Comparison of ENCODE assay signal across 11 cellular contexts in the genomic region with DNA sequence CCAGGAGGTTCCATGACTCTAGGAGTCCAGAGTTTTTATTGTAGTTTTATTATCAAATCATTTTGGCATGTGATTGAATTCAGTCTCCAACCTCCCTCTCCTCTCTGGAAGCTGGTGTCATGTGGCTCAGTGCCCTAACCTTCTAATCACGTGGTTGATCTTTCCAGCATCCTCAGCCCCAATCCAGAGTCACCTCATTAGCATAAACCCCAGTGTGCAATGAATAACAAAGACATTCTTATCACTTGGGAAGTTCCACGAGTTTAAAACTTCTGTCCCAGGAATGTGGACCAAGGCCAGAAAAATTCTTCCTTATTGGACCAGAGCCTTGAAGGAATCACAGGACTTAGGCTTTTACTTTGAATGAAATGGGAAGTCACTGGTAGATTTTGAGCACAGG. TPM values are rescaled to one million over a fixed set of nuclear protein-coding genes. Genes with fewer than 3 reads are reported as not detected.
DNase-seq lines count a peak whose midpoint lies in the region; ATAC-seq and TF ChIP-seq lines count a peak whose summit lies in the region.
"Had no signal": no experiment of that assay in that cellular context is flagged by ENCODE, and none has a peak within 500 bp of the region (broad histone marks: within the 10 kb centered on the region; RNA-seq: fewer than 3 reads in every experiment).

No MANE protein-coding gene starts in this region.

- 0 to 13% methylated on average over 1 to 2 of the region's 2 CpGs for whole genome bisulfite sequencing in gastroesophageal sphincter (ENCODE audit: low coverage in 1 of 2), 2 donors

- no peak overlapping the region for H3K27ac ChIP-seq in gastroesophageal sphincter

- ATAC-seq in SK-N-SH treated with all-trans-retinoic acid at 6 μM for 48 hours = peak; percentile 56
- ATAC-seq in gastroesophageal sphincter = peak; percentile 54
- peak; percentile 19 for ATAC-seq in omental fat pad (ENCODE audit: low FRiP score)
- ATAC-seq in GM19463 (IDR thresholded peaks at IDR 0.05; ENCODE audit: unreplicated experiment) = no peak
- ATAC-seq: activated CD8-positive, alpha-beta T cell treated with anti-CD3 and anti-CD28 coated beads for 36 hours had no signal

- H3K27me3 Mint-ChIP-seq in activated CD4-positive, alpha-beta memory T cell treated with anti-CD3 and anti-CD28 coated beads for 36 hours = peaks cover 2% of the 10 kb centered on the region
- H3K27me3 Mint-ChIP-seq in activated CD4-positive, alpha-beta T cell treated with anti-CD3 and anti-CD28 coated beads, Interleukin-2, amount 10 ng/mL, durations not matched to agents 7 days and 5 days = no peaks in the 10 kb centered on the region
- H3K27me3 Mint-ChIP-seq: activated CD8-positive, alpha-beta T cell treated with anti-CD3 and anti-CD28 coated beads for 36 hours had no signal

- no peaks in the 10 kb centered on the region for H3K27me3 ChIP-seq in gastroesophageal sphincter

- no peak for TF ChIP-seq EP300 in gastroesophageal sphincter (IDR thresholded peaks at IDR 0.05)

- TF ChIP-seq POLR2A in gastroesophageal sphincter (IDR thresholded peaks at IDR 0.05) = no peak

- CTCF ChIA-PET in activated CD4-positive, alpha-beta memory T cell treated with anti-CD3 and anti-CD28 coated beads for 36 hours (lab: Charles Lee) = interaction anchor here (1.1 kb wide), 1 partner anchor 9 kb away, joined by 4 read pairs; no protein-coding TSS in a partner anchor
- CTCF ChIA-PET in activated CD4-positive, alpha-beta T cell treated with anti-CD3 and anti-CD28 coated beads, Interleukin-2, amount 10 ng/mL, durations not matched to agents 7 days and 5 days (lab: Charles Lee) = no interaction called here

- H3K36me3 Mint-ChIP-seq in activated CD4-positive, alpha-beta memory T cell treated with anti-CD3 and anti-CD28 coated beads for 36 hours = no peaks in the 10 kb centered on the region
- H3K36me3 Mint-ChIP-seq in activated CD4-positive, alpha-beta T cell treated with anti-CD3 and anti-CD28 coated beads, Interleukin-2, amount 10 ng/mL, durations not matched to agents 7 days and 5 days (ENCODE audit: low read depth) = no peaks in the 10 kb centered on the region

- H3K4me1 ChIP-seq in gastroesophageal sphincter = peaks cover 0 to 86% (median 24%) of the 10 kb centered on the region in 3 donors

- H3K9me3 ChIP-seq in gastroesophageal sphincter = no peaks in the 10 kb centered on the region

- intact Hi-C loops in activated CD4-positive, alpha-beta memory T cell treated with anti-CD3 and anti-CD28 coated beads for 36 hours (cut with micrococcal nuclease) = no loop called here

- H3K27ac Mint-ChIP-seq in activated CD4-positive, alpha-beta memory T cell treated with anti-CD3 and anti-CD28 coated beads for 36 hours = no peak overlapping the region
- no peak overlapping the region for H3K27ac Mint-ChIP-seq in activated CD4-positive, alpha-beta T cell treated with anti-CD3 and anti-CD28 coated beads, Interleukin-2, amount 10 ng/mL, durations not matched to agents 7 days and 5 days
- H3K27ac Mint-ChIP-seq: activated CD8-positive, alpha-beta T cell treated with anti-CD3 and anti-CD28 coated beads for 36 hours had no signal

- H3K4me3 Mint-ChIP-seq in activated CD4-positive, alpha-beta memory T cell treated with anti-CD3 and anti-CD28 coated beads for 36 hours = no peak overlapping the region
- no peak overlapping the region for H3K4me3 Mint-ChIP-seq in activated CD4-positive, alpha-beta T cell treated with anti-CD3 and anti-CD28 coated beads, Interleukin-2, amount 10 ng/mL, durations not matched to agents 7 days and 5 days
- H3K4me3 Mint-ChIP-seq: activated CD8-positive, alpha-beta T cell treated with anti-CD3 and anti-CD28 coated beads for 36 hours had no signal

- no peaks in the 10 kb centered on the region for H3K4me1 Mint-ChIP-seq in activated CD4-positive, alpha-beta memory T cell treated with anti-CD3 and anti-CD28 coated beads for 36 hours (ENCODE audit: low read depth)
- H3K4me1 Mint-ChIP-seq in activated CD4-positive, alpha-beta T cell treated with anti-CD3 and anti-CD28 coated beads, Interleukin-2, amount 10 ng/mL, durations not matched to agents 7 days and 5 days = no peaks in the 10 kb centered on the region

- H3K4me3 ChIP-seq in gastroesophageal sphincter = no peak overlapping the region

- H3K36me3 ChIP-seq in gastroesophageal sphincter = no peaks in the 10 kb centered on the region

- POLR2A ChIA-PET in activated CD4-positive, alpha-beta memory T cell treated with anti-CD3 and anti-CD28 coated beads for 36 hours (lab: Charles Lee) = no interaction called here
- POLR2A ChIA-PET in activated CD4-positive, alpha-beta T cell treated with anti-CD3 and anti-CD28 coated beads, Interleukin-2, amount 10 ng/mL, durations not matched to agents 7 days and 5 days (lab: Charles Lee) = no interaction called here

- DNase-seq in ELF-1 (ENCODE audit: low read depth, low spot score) (peak; percentile 70), omental fat pad (ENCODE audit: low spot score) (no peak), DMS114 treated with DMSO at 0.1 percent for 48 hours (lab: John Stamatoyannopoulos, UW; ENCODE audit: unreplicated experiment) (no peak)
- no peak for DNase-seq in activated CD4-positive, alpha-beta memory T cell treated with anti-CD3 and anti-CD28 coated beads for 36 hours
- no peak for DNase-seq in activated CD4-positive, alpha-beta T cell treated with anti-CD3 and anti-CD28 coated beads, Interleukin-2, amount 10 ng/mL, durations not matched to agents 7 days and 5 days
- DNase-seq: activated CD8-positive, alpha-beta T cell treated with anti-CD3 and anti-CD28 coated beads for 36 hours; NCI-H1694; nucleus accumbens had no signal

- H3K9me3 Mint-ChIP-seq in activated CD4-positive, alpha-beta memory T cell treated with anti-CD3 and anti-CD28 coated beads for 36 hours = no peaks in the 10 kb centered on the region
- no peaks in the 10 kb centered on the region for H3K9me3 Mint-ChIP-seq in activated CD4-positive, alpha-beta T cell treated with anti-CD3 and anti-CD28 coated beads, Interleukin-2, amount 10 ng/mL, durations not matched to agents 7 days and 5 days
- H3K9me3 Mint-ChIP-seq: activated CD8-positive, alpha-beta T cell treated with anti-CD3 and anti-CD28 coated beads for 36 hours had no signal

- no peak for TF ChIP-seq CTCF in gastroesophageal sphincter (IDR thresholded peaks at IDR 0.05)
- no peak for TF ChIP-seq CTCF in omental fat pad (IDR thresholded peaks at IDR 0.05)

TF ChIP-seq in SK-N-SH treated with all-trans-retinoic acid at 6 μM for 48 hours, 23 proteins besides CTCF, POLR2A, EP300 and RAD21 (continues in another document):
- no peak for TF ChIP-seq TCF4 (CRISPR knock-in tag; IDR thresholded peaks at IDR 0.05; ENCODE audit: borderline replicate concordance)
- TF ChIP-seq, protein P1, sequence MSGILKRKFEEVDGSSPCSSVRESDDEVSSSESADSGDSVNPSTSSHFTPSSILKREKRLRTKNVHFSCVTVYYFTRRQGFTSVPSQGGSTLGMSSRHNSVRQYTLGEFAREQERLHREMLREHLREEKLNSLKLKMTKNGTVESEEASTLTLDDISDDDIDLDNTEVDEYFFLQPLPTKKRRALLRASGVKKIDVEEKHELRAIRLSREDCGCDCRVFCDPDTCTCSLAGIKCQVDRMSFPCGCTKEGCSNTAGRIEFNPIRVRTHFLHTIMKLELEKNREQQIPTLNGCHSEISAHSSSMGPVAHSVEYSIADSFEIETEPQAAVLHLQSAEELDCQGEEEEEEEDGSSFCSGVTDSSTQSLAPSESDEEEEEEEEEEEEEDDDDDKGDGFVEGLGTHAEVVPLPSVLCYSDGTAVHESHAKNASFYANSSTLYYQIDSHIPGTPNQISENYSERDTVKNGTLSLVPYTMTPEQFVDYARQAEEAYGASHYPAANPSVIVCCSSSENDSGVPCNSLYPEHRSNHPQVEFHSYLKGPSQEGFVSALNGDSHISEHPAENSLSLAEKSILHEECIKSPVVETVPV (CRISPR knock-in tag; IDR thresholded peaks at IDR 0.05) = no peak
- no peak for TF ChIP-seq ZNF565 (CRISPR knock-in tag; conservative IDR thresholded peaks at IDR 0.05; ENCODE audit: low read depth)
- no peak for TF ChIP-seq ZC3H10 (CRISPR knock-in tag; IDR thresholded peaks at IDR 0.05)
- no peak for TF ChIP-seq SNAI2 (CRISPR knock-in tag; IDR thresholded peaks at IDR 0.05)
- TF ChIP-seq TOX (CRISPR knock-in tag; IDR thresholded peaks at IDR 0.05; ENCODE audit: borderline replicate concordance) = no peak
- TF ChIP-seq, protein P2, sequence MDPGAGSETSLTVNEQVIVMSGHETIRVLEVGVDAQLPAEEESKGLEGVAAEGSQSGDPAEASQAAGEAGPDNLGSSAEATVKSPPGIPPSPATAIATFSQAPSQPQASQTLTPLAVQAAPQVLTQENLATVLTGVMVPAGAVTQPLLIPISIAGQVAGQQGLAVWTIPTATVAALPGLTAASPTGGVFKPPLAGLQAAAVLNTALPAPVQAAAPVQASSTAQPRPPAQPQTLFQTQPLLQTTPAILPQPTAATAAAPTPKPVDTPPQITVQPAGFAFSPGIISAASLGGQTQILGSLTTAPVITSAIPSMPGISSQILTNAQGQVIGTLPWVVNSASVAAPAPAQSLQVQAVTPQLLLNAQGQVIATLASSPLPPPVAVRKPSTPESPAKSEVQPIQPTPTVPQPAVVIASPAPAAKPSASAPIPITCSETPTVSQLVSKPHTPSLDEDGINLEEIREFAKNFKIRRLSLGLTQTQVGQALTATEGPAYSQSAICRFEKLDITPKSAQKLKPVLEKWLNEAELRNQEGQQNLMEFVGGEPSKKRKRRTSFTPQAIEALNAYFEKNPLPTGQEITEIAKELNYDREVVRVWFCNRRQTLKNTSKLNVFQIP (CRISPR knock-in tag; IDR thresholded peaks at IDR 0.05; ENCODE audit: borderline replicate concordance, low read depth) = no peak
- no peak for TF ChIP-seq ZNF70 (CRISPR knock-in tag; IDR thresholded peaks at IDR 0.05)
- no peak for TF ChIP-seq RARB (CRISPR knock-in tag; IDR thresholded peaks at IDR 0.05)
- no peak for TF ChIP-seq CSDC2 (CRISPR knock-in tag; IDR thresholded peaks at IDR 0.05)
- TF ChIP-seq ESRRG (CRISPR knock-in tag; IDR thresholded peaks at IDR 0.05) = no peak
- TF ChIP-seq ZFP30 (CRISPR knock-in tag; IDR thresholded peaks at IDR 0.05) = no peak
- TF ChIP-seq ZFP3 (CRISPR knock-in tag; IDR thresholded peaks at IDR 0.05) = no peak
- TF ChIP-seq OSR1 (CRISPR knock-in tag; IDR thresholded peaks at IDR 0.05) = no peak
- TF ChIP-seq ZNF8 (CRISPR knock-in tag; IDR thresholded peaks at IDR 0.05) = no peak
- no peak for TF ChIP-seq ARNTL (CRISPR knock-in tag; IDR thresholded peaks at IDR 0.05; ENCODE audit: borderline replicate concordance, low read depth)

RNA-seq across cellular contexts. Expression of a gene that starts 52.2 kb away (rescaled TPM):
- total RNA-seq in gastroesophageal sphincter = 10 to 100 TPM; 43.1 to 73.1 (median 48.1) TPM
- 10 to 100 TPM; 47.2 to 81.6 (median 61.6) TPM for total RNA-seq in omental fat pad
- total RNA-seq in activated CD4-positive, alpha-beta memory T cell treated with anti-CD3 and anti-CD28 coated beads for 36 hours = not detected
- not detected for total RNA-seq in activated CD4-positive, alpha-beta T cell treated with anti-CD3 and anti-CD28 coated beads, Interleukin-2, amount 10 ng/mL, durations not matched to agents 7 days and 5 days

Comparison
In these comparisons a context has a peak if more than half of its experiments do, and no peak if none do; other contexts are left out.
1. RNA of a gene that starts 52.2 kb away (total RNA-seq): 47.2 to 81.6 TPM in omental fat pad and 43.1 to 73.1 TPM in gastroesophageal sphincter; not detected in activated CD4-positive, alpha-beta T cell treated with anti-CD3 and anti-CD28 coated beads, Interleukin-2, amount 10 ng/mL, durations not matched to agents 7 days and 5 days and not detected in activated CD4-positive, alpha-beta memory T cell treated with anti-CD3 and anti-CD28 coated beads for 36 hours; every median in the first group is over 10 times any median in the second.